17 cellular contexts compared by ENCODE assay signal in genomic region chr4:149345424-149345823, GRCh38.
DNase-seq lines count a peak whose midpoint lies in the region; ATAC-seq and TF ChIP-seq lines count a peak whose summit lies in the region.
"Had no signal": no experiment of that assay in that cellular context is flagged by ENCODE, and none has a peak within 500 bp of the region (broad histone marks: within the 10 kb centered on the region; RNA-seq: fewer than 3 reads in every experiment).

No MANE protein-coding gene starts in this region.

- no peak overlapping the region for H3K4ac ChIP-seq in mesenchymal stem cell (ENCODE audit: low read depth in 1 of 2, low read length in 2 of 2)

- H3K4me1 ChIP-seq in breast epithelium (no peaks in the 10 kb centered on the region), RWPE2 (ENCODE audit: insufficient read depth, poor library complexity, severe bottlenecking) (peaks cover 5% of the 10 kb centered on the region), mesenchymal stem cell (ENCODE audit: control insufficient read depth, insufficient read depth, low read depth, low read length) (no peaks in the 10 kb centered on the region)

- no peak overlapping the region for H3K23ac ChIP-seq in mesenchymal stem cell (ENCODE audit: low read length in 2 of 2)

- peak; percentile 68 for DNase-seq in MCF 10A (ENCODE audit: unreplicated experiment)
- DNase-seq in breast epithelium (ENCODE audit: low spot score in 2 of 2), result no peak
- DNase-seq in RWPE2 (ENCODE audit: low spot score), result no peak
- peak; percentile 31 for DNase-seq in epithelial cell of prostate (ENCODE audit: low read depth, low spot score)
- no peak for DNase-seq in activated T-cell treated with anti-CD3 and anti-CD28 coated beads, Interleukin-2, amount 50 U/mL, for 48 hours
- DNase-seq in mesenchymal stem cell, result no peak
- no peak for DNase-seq in kidney tubule cell (ENCODE audit: low spot score)
- DNase-seq in HuH-7 (ENCODE audit: low spot score), result no peak
- DNase-seq: DMS79 treated with DMSO at 0.1 percent for 48 hours, NCI-H1417, NCI-H187 treated with DMSO at 0.1 percent for 48 hours, NCI-H345, NCI-H524 treated with DMSO at 0.1 percent for 48 hours, Right ventricle myocardium superior had no signal

- H3K14ac ChIP-seq in mesenchymal stem cell (ENCODE audit: low read length in 2 of 2), result no peak overlapping the region

- TF ChIP-seq CTCF in MCF 10A (IDR thresholded peaks at IDR 0.05; ENCODE audit: unreplicated experiment) (no peak), breast epithelium (IDR thresholded peaks at IDR 0.05) (no peak), RWPE2 (IDR thresholded peaks at IDR 0.05; ENCODE audit: poor library complexity, severe bottlenecking) (no peak)

- ATAC-seq in RWPE2 (ENCODE audit: low read depth), result peak; percentile 67; the same call in 2 of the 3 replicates
- ATAC-seq: K562 had no signal

- WGBS in mesenchymal stem cell, result 100% methylated on average over 1 of the region's 1 CpG

- no peak overlapping the region for H3K9ac ChIP-seq in mesenchymal stem cell (ENCODE audit: low read length)

- peaks cover 17% of the 10 kb centered on the region for H3K4me1 Mint-ChIP-seq in MCF 10A (ENCODE audit: insufficient read depth, unreplicated experiment)
- H3K4me1 Mint-ChIP-seq: CD14-positive monocyte had no signal

- no peaks in the 10 kb centered on the region for H3K27me3 Mint-ChIP-seq in MCF 10A (ENCODE audit: insufficient read depth, unreplicated experiment)

- H2BK15ac ChIP-seq in mesenchymal stem cell (ENCODE audit: low read depth, poor library complexity, severe bottlenecking), result no peak overlapping the region

- H3K36me3 Mint-ChIP-seq in MCF 10A (ENCODE audit: insufficient read depth, unreplicated experiment), result no peaks in the 10 kb centered on the region
- H3K36me3 Mint-ChIP-seq: CD14-positive monocyte had no signal

- CTCF ChIA-PET in MCF 10A (lab: Yijun Ruan, JAX), result interaction anchor here (0.6 kb wide), 2 partner anchors 327 to 567 kb away, joined by 3 read pairs; no protein-coding TSS in a partner anchor

- intact Hi-C loops in MCF 10A (cut with micrococcal nuclease), result loop anchor here (10.0 kb wide), 1 partner anchor 71 kb away; no protein-coding TSS in a partner anchor
- intact Hi-C loops in breast epithelium (cut with DNase I; ENCODE audit: low total_unique reads), result no loop called here

- H3K9me3 ChIP-seq in breast epithelium (no peaks in the 10 kb centered on the region), RWPE2 (ENCODE audit: severe bottlenecking) (no peaks in the 10 kb centered on the region), mesenchymal stem cell (ENCODE audit: control insufficient read depth, low read length) (no peaks in the 10 kb centered on the region)

- H3K4me2 ChIP-seq in mesenchymal stem cell (ENCODE audit: low read length, poor library complexity, severe bottlenecking), result no peak overlapping the region

- no peak overlapping the region for H2BK120ac ChIP-seq in mesenchymal stem cell (ENCODE audit: low read depth, low read length)

- no peak overlapping the region for H4K8ac ChIP-seq in mesenchymal stem cell (ENCODE audit: low read length)

- no peak overlapping the region for H3K27ac Mint-ChIP-seq in MCF 10A (ENCODE audit: low read depth, unreplicated experiment)
- H3K27ac Mint-ChIP-seq: CD14-positive monocyte had no signal

- no peak overlapping the region for H2BK12ac ChIP-seq in mesenchymal stem cell (ENCODE audit: low read length in 2 of 2)

- POLR2A ChIA-PET in MCF 10A (lab: Yijun Ruan, JAX), result interaction anchor here (0.6 to 0.9 kb wide), 2 partner anchors 119 to 452 kb away, joined by 3 read pairs; no protein-coding TSS in a partner anchor

- no peaks in the 10 kb centered on the region for H3K79me1 ChIP-seq in mesenchymal stem cell (replicated peaks; ENCODE audit: low read length, poor library complexity, severe bottlenecking)

- no peaks in the 10 kb centered on the region for H3K27me3 ChIP-seq in breast epithelium
- H3K27me3 ChIP-seq in RWPE2 (ENCODE audit: insufficient read depth, poor library complexity, severe bottlenecking), result no peaks in the 10 kb centered on the region
- no peaks in the 10 kb centered on the region for H3K27me3 ChIP-seq in mesenchymal stem cell (ENCODE audit: control insufficient read depth in 1 of 2, insufficient read depth in 1 of 2, low read length in 2 of 2)

- no peak overlapping the region for H4K91ac ChIP-seq in mesenchymal stem cell (ENCODE audit: low read length)

- H3K18ac ChIP-seq in mesenchymal stem cell (ENCODE audit: low read depth in 1 of 2, low read length in 2 of 2), result no peak overlapping the region

- H2AFZ ChIP-seq in mesenchymal stem cell (ENCODE audit: low read depth, low read length), result no peak overlapping the region

- H3K36me3 ChIP-seq in breast epithelium (no peaks in the 10 kb centered on the region), RWPE2 (ENCODE audit: low read depth) (no peaks in the 10 kb centered on the region), mesenchymal stem cell (ENCODE audit: control insufficient read depth in 1 of 2, insufficient read depth in 2 of 2, low read depth in 1 of 2, low read length in 2 of 2) (no peaks in the 10 kb centered on the region)

- H3K27ac ChIP-seq in breast epithelium, result no peak overlapping the region
- H3K27ac ChIP-seq in RWPE2 (ENCODE audit: poor library complexity, severe bottlenecking), result no peak overlapping the region
- no peak overlapping the region for H3K27ac ChIP-seq in epithelial cell of prostate
- no peak overlapping the region for H3K27ac ChIP-seq in mesenchymal stem cell (ENCODE audit: low read length, poor library complexity, severe bottlenecking)
- H3K27ac ChIP-seq: 22Rv1 had no signal

- no peak overlapping the region for H3K4me3 ChIP-seq in breast epithelium
- H3K4me3 ChIP-seq in RWPE2 (ENCODE audit: severe bottlenecking), result no peak overlapping the region
- H3K4me3 ChIP-seq in mesenchymal stem cell (ENCODE audit: insufficient read depth in 1 of 2, low read depth in 1 of 2, low read length in 2 of 2), result no peak overlapping the region
- H3K4me3 ChIP-seq: K562 had no signal

- H2AK5ac ChIP-seq in mesenchymal stem cell (ENCODE audit: low read length, severe bottlenecking), result no peak overlapping the region

- no peak overlapping the region for H2BK5ac ChIP-seq in mesenchymal stem cell (ENCODE audit: low read depth, low read length, poor library complexity, severe bottlenecking)

- H3K9me3 Mint-ChIP-seq in MCF 10A (ENCODE audit: unreplicated experiment), result no peaks in the 10 kb centered on the region

- BruUV-seq in MCF 10A (replicated peaks; lab: Mats Ljungman, UMichigan), result no TSS peak

- no peak for TF ChIP-seq POLR2A in breast epithelium (IDR thresholded peaks at IDR 0.05)

- H3K4me3 Mint-ChIP-seq in MCF 10A (ENCODE audit: unreplicated experiment), result no peak overlapping the region
- H3K4me3 Mint-ChIP-seq: CD14-positive monocyte had no signal

Comparison
In these comparisons a context has a peak if more than half of its experiments do, and no peak if none do; other contexts are left out.
1. DNase-seq: peak in MCF 10A (single experiment) and epithelial cell of prostate (single experiment); none in breast epithelium (0 of 2), RWPE2 (single experiment), activated T-cell treated with anti-CD3 and anti-CD28 coated beads, Interleukin-2, amount 50 U/mL, for 48 hours (0 of 2), mesenchymal stem cell (single experiment), kidney tubule cell (single experiment) and HuH-7 (single experiment).